ENCODE assay signal across 24 cellular contexts in the genomic region with DNA sequence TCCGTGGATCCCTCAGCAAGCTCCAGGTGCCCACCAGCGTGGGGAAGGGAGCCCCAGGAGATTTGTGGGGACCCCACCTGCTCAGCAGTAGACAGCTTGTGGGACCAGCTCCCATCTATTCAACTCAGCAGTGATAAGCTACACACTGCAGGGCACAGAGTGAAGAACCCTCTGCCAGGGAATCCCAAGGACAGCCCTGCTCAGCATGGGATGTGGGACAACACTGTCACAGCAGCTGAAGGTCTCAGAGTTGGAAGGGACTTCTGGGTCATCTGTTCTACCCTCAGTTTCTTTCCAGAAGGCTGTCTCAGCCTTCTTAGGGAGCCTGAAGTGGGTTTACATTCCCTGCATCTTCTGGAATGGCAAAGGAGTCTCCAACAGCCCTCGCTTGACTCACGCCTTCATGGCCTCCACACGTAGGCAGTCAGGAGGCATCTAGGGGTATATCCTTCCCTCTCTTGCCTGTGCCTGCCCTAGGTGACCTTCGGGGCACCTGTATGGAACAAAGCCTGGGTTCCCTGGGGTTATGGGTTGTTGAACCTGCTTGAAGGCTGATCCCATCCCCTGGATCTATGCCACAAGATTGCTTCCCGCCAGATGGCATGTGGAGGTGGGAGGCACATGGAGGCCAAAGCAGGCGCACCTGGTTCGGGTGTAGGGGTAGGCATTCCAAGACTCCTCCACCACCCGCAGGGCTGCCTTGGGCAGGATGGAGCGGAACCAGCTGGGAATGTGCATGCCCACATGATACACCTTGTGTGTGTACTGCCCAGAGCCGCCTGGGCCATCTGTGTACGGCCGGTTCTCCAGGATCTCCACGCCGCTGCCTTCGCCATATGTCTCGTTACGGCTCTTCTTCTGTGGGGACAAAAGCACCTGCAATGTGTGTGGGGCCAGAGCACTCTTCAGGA. TPM values are rescaled to one million over a fixed set of nuclear protein-coding genes. Genes with fewer than 3 reads are reported as not detected.
DNase-seq lines count a peak whose midpoint lies in the region; FAIRE-seq and TF ChIP-seq lines count a peak whose summit lies in the region.
"Had no signal": no experiment of that assay in that cellular context is flagged by ENCODE, and none has a peak within 500 bp of the region (broad histone marks: within the 10 kb centered on the region; RNA-seq: fewer than 3 reads in every experiment).

No MANE protein-coding gene starts in this region.

- TF ChIP-seq POLR2A in GM12892 (IDR thresholded peaks at IDR 0.05; ENCODE audit: low read depth, low read length), result no peak

- peaks cover 3% of the 10 kb centered on the region for H4K20me1 ChIP-seq in osteoblast (ENCODE audit: insufficient read depth, low read length)

- H3K4me3 ChIP-seq in osteoblast (ENCODE audit: insufficient read depth, low read length), result no peak overlapping the region
- H3K4me3 ChIP-seq: GM23248 had no signal

- H3K79me2 ChIP-seq in osteoblast (ENCODE audit: insufficient read depth, low read length), result no peaks in the 10 kb centered on the region

- FAIRE-seq in GM12892 (lab: Jason Lieb, UNC), result peak; percentile 46
- FAIRE-seq: A204.1, G401.6, GM12891, GM18507, HTR-8/SVneo had no signal

- no peak overlapping the region for H3K27ac ChIP-seq in osteoblast (ENCODE audit: low read depth, low read length)
- H3K27ac ChIP-seq: GM23248 had no signal

- H3K4me1 ChIP-seq in osteoblast (ENCODE audit: insufficient read depth, low read length), result no peaks in the 10 kb centered on the region

- no peak overlapping the region for H3K4me2 ChIP-seq in osteoblast (ENCODE audit: insufficient read depth, low read length)

- no peak overlapping the region for H2AFZ ChIP-seq in osteoblast (ENCODE audit: low read length)
- H2AFZ ChIP-seq: GM23248 had no signal

- DNase-seq in G401 (ENCODE audit: low spot score) (peak; percentile 94), GM12892 (ENCODE audit: insufficient read length) (no peak), cerebellum (ENCODE audit: low spot score) (peak; percentile 80), osteoblast (ENCODE audit: insufficient read length, low spot score, missing footprints) (peak; percentile 63), H4 (ENCODE audit: low spot score) (no peak)
- no peak for DNase-seq in stimulated activated CD4-positive, alpha-beta T cell treated with anti-CD3 and anti-CD28 coated beads, Interleukin-4, amount 100 ng/mL, for 24 hours
- DNase-seq in stimulated activated CD4-positive, alpha-beta T cell treated with anti-CD3 and anti-CD28 coated beads, Interleukin-15, amount 100 ng/mL, for 24 hours, result no peak
- DNase-seq: ACHN; BE2C; CD4-positive, CD25-positive, alpha-beta regulatory T cell; COR-L47; DMS 273 treated with DMSO at 0.1 percent for 48 hours; DMS53; DND-41; EL; GM23248; H7; HFFc6; IMR-90 had no signal

- no peak for TF ChIP-seq CTCF in osteoblast (IDR thresholded peaks at IDR 0.05; ENCODE audit: extremely low read depth, low read depth, low read length)

- H3K9me3 ChIP-seq in osteoblast (ENCODE audit: low read depth, low read length), result no peaks in the 10 kb centered on the region
- H3K9me3 ChIP-seq: BE2C had no signal

- H3K36me3 ChIP-seq in osteoblast (ENCODE audit: insufficient read depth, low read length), result no peaks in the 10 kb centered on the region
- H3K36me3 ChIP-seq: BE2C had no signal

- in situ Hi-C loops in G401 (cut with HindIII; ENCODE audit: low sequenced_read_pairs), result no loop called here

- H3K27me3 ChIP-seq in osteoblast (ENCODE audit: insufficient read depth, low read length), result no peaks in the 10 kb centered on the region
- H3K27me3 ChIP-seq: BE2C had no signal

RNA-seq across cellular contexts. Expression of gene ARL6IP4, which starts 33.0 kb away (rescaled TPM):
- 315 and 347 TPM in 2 replicates for total RNA-seq in G401 (2014; rRNA removed; shearing (Covaris generic))
- 157 TPM for polyA plus RNA-seq in GM12892 (2012; ENCODE audit: missing spikeins)
- total RNA-seq in cerebellum (19.2 TPM), osteoblast (117 and 118 TPM in 2 replicates)
- total RNA-seq in H4 (2014; rRNA removed; shearing (Covaris generic)), result 111 and 179 TPM in 2 replicates

RNA-seq across cellular contexts. Expression of gene OGFOD2, which starts 38.4 kb away (rescaled TPM):
- 23.6 and 45.3 TPM in 2 replicates for total RNA-seq in G401 (2014; rRNA removed; shearing (Covaris generic))
- polyA plus RNA-seq in GM12892 (2012; ENCODE audit: missing spikeins), result 8.8 TPM
- total RNA-seq in cerebellum, result 5.0 TPM
- total RNA-seq in osteoblast, result 6.5 and 8.3 TPM in 2 replicates
- 17.5 and 18.1 TPM in 2 replicates for total RNA-seq in H4 (2014; rRNA removed; shearing (Covaris generic))

RNA-seq across cellular contexts. Expression of gene ABCB9, which starts 47.2 kb away (rescaled TPM):
- total RNA-seq in G401 (2014; rRNA removed; shearing (Covaris generic)), result 3.8 and 7.4 TPM in 2 replicates
- 0.40 TPM for polyA plus RNA-seq in GM12892 (2012; ENCODE audit: missing spikeins)
- total RNA-seq in cerebellum, result 19.1 TPM
- 11.9 and 13.0 TPM in 2 replicates for total RNA-seq in osteoblast
- 6.5 and 19.3 TPM in 2 replicates for total RNA-seq in H4 (2014; rRNA removed; shearing (Covaris generic))

Comparison
In these comparisons a context has a peak if more than half of its experiments do, and no peak if none do; other contexts are left out.
1. DNase-seq: peak in G401 (single experiment), cerebellum (single experiment) and osteoblast (single experiment); none in GM12892 (single experiment), H4 (single experiment), stimulated activated CD4-positive, alpha-beta T cell treated with anti-CD3 and anti-CD28 coated beads, Interleukin-4, amount 100 ng/mL, for 24 hours (single experiment) and stimulated activated CD4-positive, alpha-beta T cell treated with anti-CD3 and anti-CD28 coated beads, Interleukin-15, amount 100 ng/mL, for 24 hours (single experiment).